22 cellular contexts compared by ENCODE assay signal in genomic region chr5:58239075-58239474, GRCh38.
DNase-seq lines count a peak whose midpoint lies in the region; ATAC-seq and TF ChIP-seq lines count a peak whose summit lies in the region.
"Had no signal": no experiment of that assay in that cellular context is flagged by ENCODE, and none has a peak within 500 bp of the region (broad histone marks: within the 10 kb centered on the region; RNA-seq: fewer than 3 reads in every experiment).

No MANE protein-coding gene starts in this region.

- H3K36me3 ChIP-seq in SK-N-SH (replicated peaks in 1 of 2; ENCODE audit: control insufficient read depth in 1 of 2, insufficient read depth in 2 of 2, low read length in 1 of 2), result no peaks in the 10 kb centered on the region
- H3K36me3 ChIP-seq: ascending aorta, heart left ventricle had no signal

- no peaks in the 10 kb centered on the region for H3K79me2 ChIP-seq in SK-N-SH (ENCODE audit: insufficient read depth)
- H3K79me2 ChIP-seq: parathyroid adenoma had no signal

- DNase-seq in SK-N-SH, result no peak
- DNase-seq: activated CD4-positive, alpha-beta T cell treated with anti-CD3 and anti-CD28 coated beads for 4 hours; activated CD8-positive, alpha-beta memory T cell treated with anti-CD3 and anti-CD28 coated beads, Interleukin-2, amount 50 U/mL, for 4 hours; activated naive CD4-positive, alpha-beta T cell treated with Interleukin-2 at 50 U/mL for 16 hours; effector memory CD8-positive, alpha-beta T cell; heart left ventricle; KBM-7; naive thymus-derived CD8-positive, alpha-beta T cell; NCI-H1092; NCI-H2107; stimulated activated CD4-positive, alpha-beta T cell treated with anti-CD3 and anti-CD28 coated beads, Interleukin-4, amount 100 ng/mL, for 24 hours; stimulated activated CD8-positive, alpha-beta memory T cell treated with anti-CD3 and anti-CD28 coated beads, Interleukin-4, amount 100 ng/mL, for 48 hours had no signal

- no peak overlapping the region for H3K27ac ChIP-seq in SK-N-SH (ENCODE audit: low read depth in 2 of 2, low read length in 1 of 2)
- H3K27ac ChIP-seq: ascending aorta, parathyroid adenoma had no signal

- H2AFZ ChIP-seq in SK-N-SH (ENCODE audit: low read depth), result no peak overlapping the region
- H2AFZ ChIP-seq: GM23338 had no signal

- H3K4me1 Mint-ChIP-seq in dendritic cell treated with granulocyte-macrophage colony-stimulating factor and Interleukin-4, amounts not matched to agents 40 ng/mL and 50 ng/mL, for 4 days (ENCODE audit: low read depth), result peaks cover 21% of the 10 kb centered on the region
- H3K4me1 Mint-ChIP-seq: naive thymus-derived CD8-positive, alpha-beta T cell had no signal

- POLR2A ChIA-PET in SK-N-SH (lab: Yijun Ruan, JAX), result no interaction called here

- no peak overlapping the region for H3K9ac ChIP-seq in SK-N-SH
- H3K9ac ChIP-seq: parathyroid adenoma had no signal

- peak; percentile 66 for ATAC-seq in GM18858 (IDR thresholded peaks at IDR 0.05; ENCODE audit: unreplicated experiment)
- ATAC-seq in GM21717 (IDR thresholded peaks at IDR 0.05; ENCODE audit: unreplicated experiment), result peak; percentile 70
- peak; percentile 54 for ATAC-seq in HG03354 (IDR thresholded peaks at IDR 0.05; ENCODE audit: poor library complexity, severe bottlenecking, unreplicated experiment)
- no peak for ATAC-seq in GM18907 (IDR thresholded peaks at IDR 0.05; ENCODE audit: unreplicated experiment)
- no peak for ATAC-seq in GM18861 (IDR thresholded peaks at IDR 0.05; ENCODE audit: unreplicated experiment)
- no peak for ATAC-seq in HG03175 (IDR thresholded peaks at IDR 0.05; ENCODE audit: unreplicated experiment)
- ATAC-seq: effector memory CD8-positive, alpha-beta T cell; GM23338; heart left ventricle; naive thymus-derived CD8-positive, alpha-beta T cell had no signal

- WGBS in SK-N-SH (ENCODE audit: low lambda C conversion rate), result 93% methylated on average over 1 of the region's 1 CpG

- peak overlapping the region; percentile 78 for H3K27ac Mint-ChIP-seq in dendritic cell treated with granulocyte-macrophage colony-stimulating factor and Interleukin-4, amounts not matched to agents 40 ng/mL and 50 ng/mL, for 4 days
- H3K27ac Mint-ChIP-seq: effector memory CD8-positive, alpha-beta T cell; GM23338; naive thymus-derived CD8-positive, alpha-beta T cell had no signal

- H3K4me2 ChIP-seq in SK-N-SH, result no peak overlapping the region
- H3K4me2 ChIP-seq: GM23338 had no signal

- CTCF ChIA-PET in SK-N-SH (lab: Yijun Ruan, JAX), result interaction anchor here (1.2 kb wide), 1 partner anchor 83 kb away, joined by 3 read pairs; no protein-coding TSS in a partner anchor

- no peaks in the 10 kb centered on the region for H3K27me3 ChIP-seq in SK-N-SH (ENCODE audit: insufficient read depth)
- H3K27me3 ChIP-seq: ascending aorta, heart left ventricle had no signal

- H3K4me1 ChIP-seq in SK-N-SH (ENCODE audit: control insufficient read depth in 1 of 2, insufficient read depth in 2 of 2, low read depth in 1 of 2, low read length in 1 of 2), result peaks cover 0 to 9% of the 10 kb centered on the region in 2 experiments; a peak in 2 of 4 replicates

- no peaks in the 10 kb centered on the region for H3K36me3 Mint-ChIP-seq in dendritic cell treated with granulocyte-macrophage colony-stimulating factor and Interleukin-4, amounts not matched to agents 40 ng/mL and 50 ng/mL, for 4 days (ENCODE audit: low read depth)
- H3K36me3 Mint-ChIP-seq: naive thymus-derived CD8-positive, alpha-beta T cell had no signal

- no peaks in the 10 kb centered on the region for H3K9me3 ChIP-seq in SK-N-SH
- H3K9me3 ChIP-seq: ascending aorta, heart left ventricle had no signal

- H3K9me3 Mint-ChIP-seq in dendritic cell treated with granulocyte-macrophage colony-stimulating factor and Interleukin-4, amounts not matched to agents 40 ng/mL and 50 ng/mL, for 4 days, result peaks cover 17% of the 10 kb centered on the region
- H3K9me3 Mint-ChIP-seq: GM23338; naive thymus-derived CD8-positive, alpha-beta T cell had no signal

- TF ChIP-seq EP300 in SK-N-SH (IDR thresholded peaks at IDR 0.05; ENCODE audit: borderline replicate concordance in 1 of 2, low read depth in 1 of 2, low read length in 1 of 2), result no peak

- H3K4me3 ChIP-seq in SK-N-SH (ENCODE audit: low read depth in 2 of 2, low read length in 1 of 2), result no peak overlapping the region
- H3K4me3 ChIP-seq: ascending aorta, GM23338, heart left ventricle had no signal

- intact Hi-C loops in dendritic cell treated with granulocyte-macrophage colony-stimulating factor and Interleukin-4, amounts not matched to agents 40 ng/mL and 50 ng/mL, for 4 days (cut with micrococcal nuclease), result loop anchor here (10.0 kb wide), 1 partner anchor 176 kb away; no protein-coding TSS in a partner anchor

- no peak for TF ChIP-seq RAD21 in SK-N-SH (IDR thresholded peaks at IDR 0.05; ENCODE audit: low read length)

- no peak for TF ChIP-seq CTCF in SK-N-SH (IDR thresholded peaks at IDR 0.05)

- H4K20me1 ChIP-seq in SK-N-SH (ENCODE audit: insufficient read depth), result no peaks in the 10 kb centered on the region

- no peaks in the 10 kb centered on the region for H3K27me3 Mint-ChIP-seq in dendritic cell treated with granulocyte-macrophage colony-stimulating factor and Interleukin-4, amounts not matched to agents 40 ng/mL and 50 ng/mL, for 4 days
- H3K27me3 Mint-ChIP-seq: effector memory CD8-positive, alpha-beta T cell; naive thymus-derived CD8-positive, alpha-beta T cell had no signal

- no peak overlapping the region for H3K4me3 Mint-ChIP-seq in dendritic cell treated with granulocyte-macrophage colony-stimulating factor and Interleukin-4, amounts not matched to agents 40 ng/mL and 50 ng/mL, for 4 days
- H3K4me3 Mint-ChIP-seq: effector memory CD8-positive, alpha-beta T cell; GM23338; naive thymus-derived CD8-positive, alpha-beta T cell had no signal

- no peaks in the 10 kb centered on the region for H3K9me2 ChIP-seq in SK-N-SH

- H3F3A ChIP-seq in SK-N-SH (replicated peaks; ENCODE audit: insufficient read depth), result peaks cover 13% of the 10 kb centered on the region

TF ChIP-seq in SK-N-SH, 30 proteins besides CTCF, POLR2A, EP300 and RAD21 (continues in another document):
- TF ChIP-seq USF1 (IDR thresholded peaks at IDR 0.05; ENCODE audit: borderline replicate concordance, low read depth) (no peak), NFIC (IDR thresholded peaks at IDR 0.05; ENCODE audit: borderline replicate concordance) (no peak), RXRA (IDR thresholded peaks at IDR 0.05; ENCODE audit: borderline replicate concordance, low read depth) (no peak), MAX (IDR thresholded peaks at IDR 0.05; ENCODE audit: low read depth) (no peak), RCOR1 (IDR thresholded peaks at IDR 0.05; ENCODE audit: low read length) (no peak), IRF3 (IDR thresholded peaks at IDR 0.05; ENCODE audit: low read depth, low read length) (no peak), FOXJ3 (CRISPR knock-in tag; IDR thresholded peaks at IDR 0.05) (no peak), TAF1 (IDR thresholded peaks at IDR 0.05; ENCODE audit: borderline replicate concordance, low read depth, low read length) (no peak), POLR2AphosphoS5 (IDR thresholded peaks at IDR 0.05; ENCODE audit: low read depth, low read length) (no peak), SMC3 (IDR thresholded peaks at IDR 0.05; ENCODE audit: low read depth, low read length) (no peak), FOXM1 (IDR thresholded peaks at IDR 0.05; ENCODE audit: low read depth) (no peak), FOSL2 (IDR thresholded peaks at IDR 0.05; ENCODE audit: borderline replicate concordance, low read depth) (no peak), REST (IDR thresholded peaks at IDR 0.05; ENCODE audit: low read depth, low read length) (no peak)

Comparison
In these comparisons a context has a peak if more than half of its experiments do, and no peak if none do; other contexts are left out.
1. ATAC-seq: peak in GM18858 (single experiment), GM21717 (single experiment) and HG03354 (single experiment); none in GM18907 (single experiment), GM18861 (single experiment) and HG03175 (single experiment).